In genomic region chr2:20619624-20620024, GRCh38 we compare ENCODE assay signal across 14 cellular contexts. TPM values are rescaled to one million over a fixed set of nuclear protein-coding genes. Genes with fewer than 3 reads are reported as not detected.
DNase-seq lines count a peak whose midpoint lies in the region; TF ChIP-seq lines count a peak whose summit lies in the region.
"Had no signal": no experiment of that assay in that cellular context is flagged by ENCODE, and none has a peak within 500 bp of the region (broad histone marks: within the 10 kb centered on the region; RNA-seq: fewer than 3 reads in every experiment).

No MANE protein-coding gene starts in this region.

- intact Hi-C loops in colonic mucosa (cut with DNase I) (no loop called here), sigmoid colon (cut with DNase I) (no loop called here)
- intact Hi-C loops in activated T-helper 1 cell treated with anti-CD3 and anti-CD28 coated beads, Interleukin-12 subunit alpha, Interleukin-12 subunit beta, Interleukin-2, Interleukin-4 antibody, amounts not matched to agents 30 ng/mL and 10 ng/mL and 1 ng/mL, durations not matched to agents 14 hours and 24 hours and 36 hours (cut with micrococcal nuclease) = no loop called here

- peaks cover 1 to 66% (median 27%) of the 10 kb centered on the region in 11 experiments; a peak in 17 of 22 replicates for H4K20me1 ChIP-seq in BLaER1 treated with 17β-estradiol and CSF1 and Interleukin-3, amounts not matched to agents 10 nM and 100 nM

- peaks cover 3% of the 10 kb centered on the region for H3K36me3 Mint-ChIP-seq in activated T-helper 1 cell treated with anti-CD3 and anti-CD28 coated beads, Interleukin-12 subunit alpha, Interleukin-12 subunit beta, Interleukin-2, Interleukin-4 antibody, amounts not matched to agents 30 ng/mL and 10 ng/mL and 1 ng/mL, durations not matched to agents 14 hours and 24 hours and 36 hours (ENCODE audit: low read depth)

- H3K4me1 Mint-ChIP-seq in activated T-helper 1 cell treated with anti-CD3 and anti-CD28 coated beads, Interleukin-12 subunit alpha, Interleukin-12 subunit beta, Interleukin-2, Interleukin-4 antibody, amounts not matched to agents 30 ng/mL and 10 ng/mL and 1 ng/mL, durations not matched to agents 14 hours and 24 hours and 36 hours (ENCODE audit: low read depth) = no peaks in the 10 kb centered on the region
- H3K4me1 Mint-ChIP-seq: activated naive CD4-positive, alpha-beta T cell treated with anti-CD3 and anti-CD28 coated beads, Interleukin-2, amount 50 U/mL, for 24 hours had no signal

- TF ChIP-seq POLR2A in sigmoid colon (IDR thresholded peaks at IDR 0.05) = no peak

- H3K9me3 ChIP-seq in BLaER1 treated with 17β-estradiol and CSF1 and Interleukin-3, amounts not matched to agents 10 nM and 100 nM (replicated peaks in 1 of 11) = no peaks in the 10 kb centered on the region
- H3K9me3 ChIP-seq in colonic mucosa (no peaks in the 10 kb centered on the region), sigmoid colon (no peaks in the 10 kb centered on the region)
- H3K9me3 ChIP-seq: right lobe of liver had no signal

- peaks cover 0 to 12% (median 0%) of the 10 kb centered on the region in 11 experiments; a peak in 3 of 22 replicates for H3K27me3 ChIP-seq in BLaER1 treated with 17β-estradiol and CSF1 and Interleukin-3, amounts not matched to agents 10 nM and 100 nM
- H3K27me3 ChIP-seq in colonic mucosa (no peaks in the 10 kb centered on the region), sigmoid colon (no peaks in the 10 kb centered on the region)
- H3K27me3 ChIP-seq: right lobe of liver had no signal

- H3K4me3 Mint-ChIP-seq in activated T-helper 1 cell treated with anti-CD3 and anti-CD28 coated beads, Interleukin-12 subunit alpha, Interleukin-12 subunit beta, Interleukin-2, Interleukin-4 antibody, amounts not matched to agents 30 ng/mL and 10 ng/mL and 1 ng/mL, durations not matched to agents 14 hours and 24 hours and 36 hours = no peak overlapping the region
- H3K4me3 Mint-ChIP-seq: activated naive CD4-positive, alpha-beta T cell treated with anti-CD3 and anti-CD28 coated beads, Interleukin-2, amount 50 U/mL, for 24 hours had no signal

- WGBS in sigmoid colon, 2 donors = 91% methylated on average over 13 of the region's 13 CpGs

- DNase-seq in colonic mucosa = no peak
- peak; percentile 62 for DNase-seq in kidney tubule cell (ENCODE audit: low spot score)
- DNase-seq in sigmoid colon = peak; percentile 71
- no peak for DNase-seq in activated T-helper 1 cell treated with anti-CD3 and anti-CD28 coated beads, Interleukin-12 subunit alpha, Interleukin-12 subunit beta, Interleukin-2, Interleukin-4 antibody, amounts not matched to agents 30 ng/mL and 10 ng/mL and 1 ng/mL, durations not matched to agents 14 hours and 24 hours and 36 hours (ENCODE audit: low spot score)
- no peak for DNase-seq in ureter (ENCODE audit: low spot score)
- DNase-seq in anterior cingulate cortex (lab: John Stamatoyannopoulos, UW) = no peak
- no peak for DNase-seq in RPMI8226
- DNase-seq: DMS53, NCI-H1092, NCI-H446 treated with DMSO at 0.1 percent for 48 hours had no signal

- peak overlapping the region in 2 of 11 experiments; percentile 70 to 73; a peak in 2 of 22 replicates for H3K27ac ChIP-seq in BLaER1 treated with 17β-estradiol and CSF1 and Interleukin-3, amounts not matched to agents 10 nM and 100 nM
- H3K27ac ChIP-seq in colonic mucosa (peak overlapping the region; percentile 71), sigmoid colon (peak overlapping the region; percentile 96 to 98 (median 98))

- H3K27ac Mint-ChIP-seq in activated T-helper 1 cell treated with anti-CD3 and anti-CD28 coated beads, Interleukin-12 subunit alpha, Interleukin-12 subunit beta, Interleukin-2, Interleukin-4 antibody, amounts not matched to agents 30 ng/mL and 10 ng/mL and 1 ng/mL, durations not matched to agents 14 hours and 24 hours and 36 hours = no peak overlapping the region
- H3K27ac Mint-ChIP-seq: activated naive CD4-positive, alpha-beta T cell treated with anti-CD3 and anti-CD28 coated beads, Interleukin-2, amount 50 U/mL, for 24 hours had no signal

- TF ChIP-seq EP300 in sigmoid colon (IDR thresholded peaks at IDR 0.05) = peak in 1 of 4 donors; percentile 21

- H3K4me1 ChIP-seq in BLaER1 treated with 17β-estradiol and CSF1 and Interleukin-3, amounts not matched to agents 10 nM and 100 nM = peaks cover 47 to 82% (median 59%) of the 10 kb centered on the region in 10 experiments
- H3K4me1 ChIP-seq in colonic mucosa (no peaks in the 10 kb centered on the region), sigmoid colon (peaks cover 0 to 77% (median 70%) of the 10 kb centered on the region in 4 donors)

- peak overlapping the region; percentile 66 to 80 (median 73); a peak in 20 of 22 replicates for H3K4me2 ChIP-seq in BLaER1 treated with 17β-estradiol and CSF1 and Interleukin-3, amounts not matched to agents 10 nM and 100 nM

- no peaks in the 10 kb centered on the region for H3K9me3 Mint-ChIP-seq in activated T-helper 1 cell treated with anti-CD3 and anti-CD28 coated beads, Interleukin-12 subunit alpha, Interleukin-12 subunit beta, Interleukin-2, Interleukin-4 antibody, amounts not matched to agents 30 ng/mL and 10 ng/mL and 1 ng/mL, durations not matched to agents 14 hours and 24 hours and 36 hours
- H3K9me3 Mint-ChIP-seq: activated naive CD4-positive, alpha-beta T cell treated with anti-CD3 and anti-CD28 coated beads, Interleukin-2, amount 50 U/mL, for 24 hours had no signal

- H3K27me3 Mint-ChIP-seq in activated T-helper 1 cell treated with anti-CD3 and anti-CD28 coated beads, Interleukin-12 subunit alpha, Interleukin-12 subunit beta, Interleukin-2, Interleukin-4 antibody, amounts not matched to agents 30 ng/mL and 10 ng/mL and 1 ng/mL, durations not matched to agents 14 hours and 24 hours and 36 hours (ENCODE audit: insufficient read depth) = no peaks in the 10 kb centered on the region
- H3K27me3 Mint-ChIP-seq: activated naive CD4-positive, alpha-beta T cell treated with anti-CD3 and anti-CD28 coated beads, Interleukin-2, amount 50 U/mL, for 24 hours had no signal

- H3K4me3 ChIP-seq in BLaER1 treated with 17β-estradiol and CSF1 and Interleukin-3, amounts not matched to agents 10 nM and 100 nM = no peak overlapping the region
- no peak overlapping the region for H3K4me3 ChIP-seq in colonic mucosa
- H3K4me3 ChIP-seq in sigmoid colon = no peak overlapping the region
- H3K4me3 ChIP-seq: GM12878, right lobe of liver had no signal

- no peak for TF ChIP-seq CTCF in colonic mucosa (IDR thresholded peaks at IDR 0.05)
- no peak for TF ChIP-seq CTCF in sigmoid colon (IDR thresholded peaks at IDR 0.05)

- peaks cover 0 to 60% (median 17%) of the 10 kb centered on the region in 11 experiments; a peak in 15 of 22 replicates for H3K36me3 ChIP-seq in BLaER1 treated with 17β-estradiol and CSF1 and Interleukin-3, amounts not matched to agents 10 nM and 100 nM
- no peaks in the 10 kb centered on the region for H3K36me3 ChIP-seq in colonic mucosa
- H3K36me3 ChIP-seq in sigmoid colon = peaks cover 29 to 42% (median 36%) of the 10 kb centered on the region in 4 donors

- peak overlapping the region in 4 of 11 experiments; percentile 2 to 69 (median 17); a peak in 4 of 22 replicates for H3K9ac ChIP-seq in BLaER1 treated with 17β-estradiol and CSF1 and Interleukin-3, amounts not matched to agents 10 nM and 100 nM
- peak overlapping the region; percentile 36 to 52 for H3K9ac ChIP-seq in colonic mucosa (ENCODE audit: low read depth in 2 of 2, low read length in 2 of 2)

RNA-seq across cellular contexts. Expression of gene HS1BP3, which starts 31.3 kb away (rescaled TPM):
- 10 to 100 TPM; 21.2 to 21.5 TPM for total RNA-seq in colonic mucosa
- total RNA-seq in sigmoid colon = 10 to 100 TPM; 32.3 to 54.6 (median 41.8) TPM
- polyA plus RNA-seq in sigmoid colon = 10 to 100 TPM; 25.2 to 36.3 (median 25.3) TPM
- 9.1 and 10.2 TPM in 2 replicates for total RNA-seq in activated T-helper 1 cell treated with anti-CD3 and anti-CD28 coated beads, Interleukin-12 subunit alpha, Interleukin-12 subunit beta, Interleukin-2, Interleukin-4 antibody, amounts not matched to agents 30 ng/mL and 10 ng/mL and 1 ng/mL, durations not matched to agents 14 hours and 24 hours and 36 hours
- 37.9 TPM for total RNA-seq in ureter

RNA-seq across cellular contexts. Expression of gene GDF7, which starts 47.3 kb away (rescaled TPM):
- total RNA-seq in colonic mucosa (under 1 TPM; 0.05 to 0.11 TPM), sigmoid colon (1 to 10 TPM in 1 of 4 donors, under 1 TPM in 3; 0.49 to 1.6 (median 0.77) TPM), ureter (11.0 TPM)
- under 1 TPM; under 0.01 to 0.60 (median under 0.01) TPM for polyA plus RNA-seq in sigmoid colon
- total RNA-seq in activated T-helper 1 cell treated with anti-CD3 and anti-CD28 coated beads, Interleukin-12 subunit alpha, Interleukin-12 subunit beta, Interleukin-2, Interleukin-4 antibody, amounts not matched to agents 30 ng/mL and 10 ng/mL and 1 ng/mL, durations not matched to agents 14 hours and 24 hours and 36 hours = 0.10 and 0.15 TPM in 2 replicates

Comparison
In these comparisons a context has a peak if more than half of its experiments do, and no peak if none do; other contexts are left out.
1. DNase-seq: peak in kidney tubule cell (single experiment) and sigmoid colon (single experiment); none in colonic mucosa (single experiment), activated T-helper 1 cell treated with anti-CD3 and anti-CD28 coated beads, Interleukin-12 subunit alpha, Interleukin-12 subunit beta, Interleukin-2, Interleukin-4 antibody, amounts not matched to agents 30 ng/mL and 10 ng/mL and 1 ng/mL, durations not matched to agents 14 hours and 24 hours and 36 hours (single experiment), ureter (single experiment), anterior cingulate cortex (0 of 58) and RPMI8226 (single experiment).